22 cellular contexts compared by ENCODE assay signal in genomic region chrX:150127216-150127615, GRCh38.
"Had no signal": no experiment of that assay in that cellular context is flagged by ENCODE, and none has a peak within 500 bp of the region (broad histone marks: within the 10 kb centered on the region; RNA-seq: fewer than 3 reads in every experiment).

No MANE protein-coding gene starts in this region.

- H3K27me3 ChIP-seq: MG63, SJCRH30 had no signal

- H3K36me3 Mint-ChIP-seq: IgD-negative memory B cell had no signal

- H3K9me3 ChIP-seq: MG63, SJCRH30 had no signal

- H3K4me3 ChIP-seq: MG63, SJCRH30 had no signal

- H3K36me3 ChIP-seq: MG63, SJCRH30 had no signal

- H3K9me3 Mint-ChIP-seq: IgD-negative memory B cell had no signal

- H3K4me3 Mint-ChIP-seq: IgD-negative memory B cell had no signal

- DNase-seq: KBM-7, MG63, NCI-H1092, NCI-H1105 treated with DMSO at 0.1 percent for 48 hours, NCI-H1417 treated with DMSO at 0.1 percent for 48 hours, NCI-H146, NCI-H1694 treated with DMSO at 0.1 percent for 48 hours, NCI-H1930, NCI-H2081, NCI-H2107, NCI-H2227 treated with DMSO at 0.1 percent for 48 hours, NCI-H524, NCI-H526 treated with DMSO at 0.1 percent for 48 hours, NCI-H748 treated with DMSO at 0.1 percent for 48 hours, PC-3, SHP77 treated with DMSO at 0.1 percent for 48 hours, SJCRH30, T-helper 1 cell had no signal

- H3K4me1 Mint-ChIP-seq: IgD-negative memory B cell had no signal

- H3K27ac ChIP-seq: SJCRH30 had no signal

- ATAC-seq: Panc1, PC-3, Right ventricle myocardium inferior, SK-N-SH treated with all-trans-retinoic acid at 6 μM for 48 hours had no signal

- H3K4me1 ChIP-seq: SJCRH30 had no signal
